ENCODE assay signal across 9 cellular contexts in genomic region chrX:24055043-24055356, GRCh38. TPM values are rescaled to one million over a fixed set of nuclear protein-coding genes. Genes with fewer than 3 reads are reported as not detected.
A peak's percentile ranks its signal among the peaks of the same experiment; 100 is the strongest.
DNase-seq lines count a peak whose midpoint lies in the region; ATAC-seq, FAIRE-seq and TF ChIP-seq lines count a peak whose summit lies in the region.
"Had no signal": no experiment of that assay in that cellular context is flagged by ENCODE, and none has a peak within 500 bp of the region (broad histone marks: within the 10 kb centered on the region; RNA-seq: fewer than 3 reads in every experiment).

No MANE protein-coding gene starts in this region.

- H3K27me3 ChIP-seq in right lobe of liver (no peaks in the 10 kb centered on the region), BE2C (no peaks in the 10 kb centered on the region)
- H3K27me3 ChIP-seq: cardiac muscle cell had no signal

- peaks cover 0 to 29% (median 6%) of the 10 kb centered on the region in 4 donors for H3K36me3 ChIP-seq in right lobe of liver
- peaks cover 23% of the 10 kb centered on the region for H3K36me3 ChIP-seq in BE2C

- H3K4me1 ChIP-seq in right lobe of liver (no peaks in the 10 kb centered on the region), BE2C (no peaks in the 10 kb centered on the region)

- H3K4me3 ChIP-seq in right lobe of liver (peak overlapping the region; percentile 93 to 97 (median 94)), BE2C (ENCODE audit: low read depth, low read length) (no peak overlapping the region)
- H3K4me3 ChIP-seq: cardiac muscle cell had no signal

- H3K36me3 Mint-ChIP-seq in activated T-helper 17 cell treated with anti-CD3 and anti-CD28 coated beads, Interleukin-2, amount 50 U/mL, for 72 hours (ENCODE audit: low read depth) = peaks cover 15% of the 10 kb centered on the region

- no peak overlapping the region for H3K27ac Mint-ChIP-seq in activated T-helper 17 cell treated with anti-CD3 and anti-CD28 coated beads, Interleukin-2, amount 50 U/mL, for 72 hours

- TF ChIP-seq POLR2A in right lobe of liver (IDR thresholded peaks at IDR 0.05) = no peak

- WGBS in right lobe of liver (ENCODE audit: insufficient coverage, low coverage, low lambda C conversion rate, missing lambda C conversion rate) = 29% methylated on average over 2 of the region's 14 CpGs

- DNase-seq in right lobe of liver (no peak), NCI-H2029 treated with DMSO at 0.1 percent for 48 hours (lab: John Stamatoyannopoulos, UW) (no peak), urothelium cell line (ENCODE audit: low spot score) (no peak), OCI-M2 (lab: John Stamatoyannopoulos, UW; ENCODE audit: unreplicated experiment) (no peak), BE2C (no peak)

- no peak for FAIRE-seq in urothelium cell line (lab: Jason Lieb, UNC)

- peak overlapping the region; percentile 83 to 93 (median 89) for H3K27ac ChIP-seq in right lobe of liver
- H3K27ac ChIP-seq: cardiac muscle cell had no signal

- no peaks in the 10 kb centered on the region for H3K9me3 Mint-ChIP-seq in activated T-helper 17 cell treated with anti-CD3 and anti-CD28 coated beads, Interleukin-2, amount 50 U/mL, for 72 hours

- intact Hi-C loops in right lobe of liver (cut with DNase I) = no loop called here

- H3K9me3 ChIP-seq in right lobe of liver = no peaks in the 10 kb centered on the region
- H3K9me3 ChIP-seq in BE2C = no peaks in the 10 kb centered on the region

- H3K4me3 Mint-ChIP-seq in activated T-helper 17 cell treated with anti-CD3 and anti-CD28 coated beads, Interleukin-2, amount 50 U/mL, for 72 hours = no peak overlapping the region

- no peaks in the 10 kb centered on the region for H3K27me3 Mint-ChIP-seq in activated T-helper 17 cell treated with anti-CD3 and anti-CD28 coated beads, Interleukin-2, amount 50 U/mL, for 72 hours

- ATAC-seq in GM18499 (IDR thresholded peaks at IDR 0.05; ENCODE audit: insufficient read depth, unreplicated experiment) (peak; percentile 1), HG02678 (IDR thresholded peaks at IDR 0.05; ENCODE audit: unreplicated experiment) (peak; percentile 9), right lobe of liver (peak; percentile 22 to 42 (median 28))
- ATAC-seq in activated T-helper 17 cell treated with anti-CD3 and anti-CD28 coated beads, Interleukin-2, amount 50 U/mL, for 72 hours (replicated peaks) = peak; percentile 13

- TF ChIP-seq CTCF in right lobe of liver (IDR thresholded peaks at IDR 0.05) (no peak), BE2C (IDR thresholded peaks at IDR 0.05; ENCODE audit: low read depth, low read length) (no peak)

- H3K4me1 Mint-ChIP-seq in activated T-helper 17 cell treated with anti-CD3 and anti-CD28 coated beads, Interleukin-2, amount 50 U/mL, for 72 hours = no peaks in the 10 kb centered on the region

RNA-seq across cellular contexts. Expression of gene EIF2S3, which starts 0.2 kb away (rescaled TPM):
- 100 to 1,000 TPM; 169 to 225 TPM for total RNA-seq in activated T-helper 17 cell treated with anti-CD3 and anti-CD28 coated beads, Interleukin-2, amount 50 U/mL, for 72 hours
- total RNA-seq in right lobe of liver = 10 to 100 TPM; 55.1 to 81.1 (median 59.7) TPM
- polyA plus RNA-seq in BE2C (2012; ENCODE audit: insufficient read depth, insufficient read length, low read depth) = 121 TPM

RNA-seq across cellular contexts. Expression of gene KLHL15, which starts 28.0 kb away (rescaled TPM):
- 10 to 100 TPM in 1 of 2 donors, 1 to 10 TPM in 1; 8.3 to 17.6 TPM for total RNA-seq in activated T-helper 17 cell treated with anti-CD3 and anti-CD28 coated beads, Interleukin-2, amount 50 U/mL, for 72 hours
- total RNA-seq in right lobe of liver = 1 to 10 TPM; 4.7 to 6.7 (median 6.0) TPM
- polyA plus RNA-seq in BE2C (2012; ENCODE audit: insufficient read depth, insufficient read length, low read depth) = 2.4 TPM
